18 cellular contexts compared by ENCODE assay signal in the genomic region with DNA sequence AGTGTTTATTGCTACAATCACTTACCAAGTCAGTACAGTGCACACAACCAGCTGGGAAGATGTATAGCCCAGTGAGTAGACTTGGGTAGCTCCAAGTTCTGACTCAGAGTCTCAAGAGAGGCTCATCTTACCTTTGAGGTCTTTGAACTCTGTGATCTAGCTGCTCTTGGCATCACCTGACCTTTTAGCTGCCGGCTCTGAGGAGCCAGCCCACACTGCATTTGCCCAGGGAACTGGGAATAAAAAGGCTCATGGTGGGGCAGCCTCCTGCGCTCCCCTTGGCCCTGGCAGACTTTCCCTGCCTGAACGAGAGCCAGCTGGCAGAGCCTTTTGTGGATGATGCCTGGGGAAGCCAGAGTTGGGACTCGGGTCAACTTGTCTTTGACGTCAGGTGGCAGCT.
A peak's percentile ranks its signal among the peaks of the same experiment; 100 is the strongest.
DNase-seq lines count a peak whose midpoint lies in the region; ATAC-seq and TF ChIP-seq lines count a peak whose summit lies in the region.
"Had no signal": no experiment of that assay in that cellular context is flagged by ENCODE, and none has a peak within 500 bp of the region (broad histone marks: within the 10 kb centered on the region; RNA-seq: fewer than 3 reads in every experiment).

No MANE protein-coding gene starts in this region.

- H3K9me3 ChIP-seq in heart right ventricle = no peaks in the 10 kb centered on the region
- H3K9me3 ChIP-seq: tibial nerve had no signal

- 43 to 58% methylated on average over 5 of the region's 5 CpGs for WGBS in heart right ventricle, 2 donors

- H3K4me3 ChIP-seq in heart right ventricle = no peak overlapping the region
- H3K4me3 ChIP-seq: cardiac muscle cell, tibial nerve had no signal

- TF ChIP-seq CTCF in heart right ventricle (IDR thresholded peaks at IDR 0.05) = no peak

- intact Hi-C loops in heart right ventricle (cut with DNase I) (no loop called here), Right ventricle myocardium inferior (cut with DNase I) (no loop called here)

- H3K36me3 ChIP-seq in heart right ventricle = no peaks in the 10 kb centered on the region
- H3K36me3 ChIP-seq: cardiac muscle cell, tibial nerve had no signal

- H3K27me3 ChIP-seq in heart right ventricle = no peaks in the 10 kb centered on the region
- H3K27me3 ChIP-seq: cardiac muscle cell, tibial nerve had no signal

- H3K27ac ChIP-seq in heart right ventricle = no peak overlapping the region
- H3K27ac ChIP-seq: cardiac muscle cell, HL-60, tibial nerve had no signal

- peak in 3 of 8 donors; percentile 31 to 64 (median 45) for ATAC-seq in heart right ventricle
- no peak for ATAC-seq in Right ventricle myocardium inferior
- no peak for ATAC-seq in HG03108 (IDR thresholded peaks at IDR 0.05; ENCODE audit: unreplicated experiment)
- ATAC-seq: effector memory CD8-positive, alpha-beta T cell had no signal

- peak; percentile 14 to 40 for DNase-seq in heart right ventricle
- no peak for DNase-seq in Right ventricle myocardium inferior (ENCODE audit: missing footprints)
- DNase-seq in cerebellum (ENCODE audit: low spot score) = peak; percentile 71
- DNase-seq in myocyte (ENCODE audit: low read depth) = peak; percentile 28
- DNase-seq in NCI-H748 treated with DMSO at 0.1 percent for 48 hours (lab: John Stamatoyannopoulos, UW) = no peak
- DNase-seq in activated CD4-positive, alpha-beta T cell treated with anti-CD3 and anti-CD28 coated beads for 1 hour = no peak
- DNase-seq in middle frontal gyrus (ENCODE audit: extremely low spot score, low spot score) = no peak
- DNase-seq: activated naive CD8-positive, alpha-beta T cell treated with anti-CD3 and anti-CD28 coated beads, Interleukin-2, amount 10 ng/mL, durations not matched to agents 7 days and 5 days; activated T-cell treated with anti-CD3 and anti-CD28 coated beads, Interleukin-2, amount 50 U/mL, for 1 hour; effector memory CD8-positive, alpha-beta T cell; NCI-H1436 treated with DMSO at 0.1 percent for 48 hours; NCI-H526 treated with DMSO at 0.1 percent for 48 hours; stimulated activated CD4-positive, alpha-beta T cell treated with anti-CD3 and anti-CD28 coated beads, Interleukin-1b, Interleukin-23, amount 100 ng/mL, for 48 hours; T-helper 2 cell had no signal

- H3K4me1 ChIP-seq in heart right ventricle = peaks cover 6 to 20% (median 8%) of the 10 kb centered on the region in 9 donors

Comparison
In these comparisons a context has a peak if more than half of its experiments do, and no peak if none do; other contexts are left out.
1. DNase-seq: peak in heart right ventricle (2 of 2), cerebellum (single experiment) and myocyte (single experiment); none in Right ventricle myocardium inferior (single experiment), NCI-H748 treated with DMSO at 0.1 percent for 48 hours (single experiment), activated CD4-positive, alpha-beta T cell treated with anti-CD3 and anti-CD28 coated beads for 1 hour (single experiment) and middle frontal gyrus (single experiment).